ENCODE assay signal across 1 cellular context in genomic region chr1:160342953-160343869, GRCh38.
TF ChIP-seq lines count a peak whose summit lies in the region.

TSS of gene COPA (minus strand) at chr1:160343250. CDS start at chr1:160343170, 80 bp downstream.
TSS of gene NCSTN (plus strand) at chr1:160343383. CDS start at chr1:160343397, 14 bp downstream.

TF ChIP-seq in HepG2, 621 proteins besides CTCF, POLR2A, EP300 and RAD21 (continued from another document and continues in another):
- TF ChIP-seq NR1H2 (CRISPR knock-in tag; IDR thresholded peaks at IDR 0.05; ENCODE audit: borderline replicate concordance, low read depth) (0 out of 2 replicates have a peak, but pooled peaks have one; percentile 17), ZNF563 (CRISPR knock-in tag; IDR thresholded peaks at IDR 0.05) (no peak), NFKBIZ (CRISPR knock-in tag; IDR thresholded peaks at IDR 0.05) (no peak), HOXD1 (CRISPR knock-in tag; IDR thresholded peaks at IDR 0.05) (no peak), NFYB (CRISPR knock-in tag; IDR thresholded peaks at IDR 0.05) (peak; percentile 29; the same call in 1 of the 2 replicates), MEF2D (CRISPR knock-in tag; IDR thresholded peaks at IDR 0.05) (peak; percentile 84), ZNF12 (CRISPR knock-in tag; IDR thresholded peaks at IDR 0.05) (no peak; the same call in 1 of the 2 replicates), ARID3A (IDR thresholded peaks at IDR 0.05; ENCODE audit: low read depth, low read length) (no peak), ASH2L (IDR thresholded peaks at IDR 0.05; ENCODE audit: insufficient read length, low read depth, low read length) (peak; percentile 91), HNF1B (CRISPR knock-in tag; IDR thresholded peaks at IDR 0.05) (peak; percentile 90), ZNF331 (CRISPR knock-in tag; IDR thresholded peaks at IDR 0.05) (peak; percentile 55; the same call in 1 of the 2 replicates), NR2F1 (CRISPR knock-in tag; IDR thresholded peaks at IDR 0.05) (0 out of 4 replicates have a peak, but pooled peaks of 1 of the 2 experiments have one; percentile 17), SRF (IDR thresholded peaks at IDR 0.05; ENCODE audit: low read depth, low read length) (no peak), ZNF781 (CRISPR knock-in tag; IDR thresholded peaks at IDR 0.05; ENCODE audit: borderline replicate concordance, not compliant biosample characterization) (peak; percentile 81), RAD51 (IDR thresholded peaks at IDR 0.05; ENCODE audit: borderline replicate concordance) (no peak), GTF3A (CRISPR knock-in tag; conservative IDR thresholded peaks at IDR 0.05) (0 out of 2 replicates have a peak, but pooled peaks have one; percentile 25), KDM5A (IDR thresholded peaks at IDR 0.05; ENCODE audit: borderline replicate concordance, low read length) (peak; percentile 95), JUN (CRISPR knock-in tag; IDR thresholded peaks at IDR 0.05) (no peak), ZNF296 (CRISPR knock-in tag; conservative IDR thresholded peaks at IDR 0.05) (no peak), CREB1 (IDR thresholded peaks at IDR 0.05) (peak; percentile 82), CREB1 (CRISPR knock-in tag; IDR thresholded peaks at IDR 0.05) (peak; percentile 90), ZNF678 (CRISPR knock-in tag; IDR thresholded peaks at IDR 0.05) (0 out of 2 replicates have a peak, but pooled peaks have one; percentile 63), NFAT5 (CRISPR knock-in tag; IDR thresholded peaks at IDR 0.05) (peak; percentile 46; the same call in 1 of the 2 replicates), FIP1L1 (IDR thresholded peaks at IDR 0.05; ENCODE audit: borderline replicate concordance, insufficient read depth, low read depth, low read length) (no peak), ATF6 (CRISPR knock-in tag; conservative IDR thresholded peaks at IDR 0.05) (peak; percentile 74; the same call in 1 of the 2 replicates), FOXP4 (CRISPR knock-in tag; IDR thresholded peaks at IDR 0.05) (peak; percentile 18; the same call in 1 of the 2 replicates), TBX3 (IDR thresholded peaks at IDR 0.05; ENCODE audit: borderline replicate concordance) (peak; percentile 70; the same call in 1 of the 2 replicates), ZNF24 (IDR thresholded peaks at IDR 0.05) (no peak), FOXM1 (CRISPR knock-in tag; IDR thresholded peaks at IDR 0.05) (0 out of 2 replicates have a peak, but pooled peaks have one; percentile 12), TRIM22 (IDR thresholded peaks at IDR 0.05) (no peak), ZNF251 (CRISPR knock-in tag; IDR thresholded peaks at IDR 0.05) (no peak), ARNT (IDR thresholded peaks at IDR 0.05) (no peak), PRPF4 (IDR thresholded peaks at IDR 0.05; ENCODE audit: low read depth, low read length, poor library complexity, severe bottlenecking) (no peak), ZFY (CRISPR knock-in tag; IDR thresholded peaks at IDR 0.05) (peak; percentile 92), ZBTB40 (IDR thresholded peaks at IDR 0.05) (peak; percentile 76), ZBTB40 (CRISPR knock-in tag; IDR thresholded peaks at IDR 0.05) (peak; percentile 75; the same call in 1 of the 2 replicates)
